Comparison of ENCODE assay signal across 17 cellular contexts in the genomic region with DNA sequence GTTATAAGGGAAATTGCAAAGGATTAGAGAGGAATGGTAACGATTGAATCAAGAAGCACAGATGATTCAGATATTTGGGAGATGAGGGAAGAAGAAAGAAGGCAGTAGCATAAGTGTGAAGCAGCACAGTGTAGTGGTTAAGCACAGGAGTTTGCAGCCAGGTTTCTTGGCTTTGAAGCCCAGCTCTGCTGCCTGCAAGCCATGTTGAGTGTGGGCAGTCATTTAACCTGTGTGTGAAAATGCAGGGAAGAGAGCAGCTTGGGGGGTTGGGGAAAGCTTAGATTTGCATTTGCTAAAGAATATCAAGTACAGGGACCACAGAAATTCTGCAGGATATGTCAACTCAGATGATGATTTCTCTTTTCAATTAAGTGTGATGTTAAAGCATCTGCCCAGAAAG. TPM values are rescaled to one million over a fixed set of nuclear protein-coding genes. Genes with fewer than 3 reads are reported as not detected.
DNase-seq lines count a peak whose midpoint lies in the region; ATAC-seq and TF ChIP-seq lines count a peak whose summit lies in the region.
"Had no signal": no experiment of that assay in that cellular context is flagged by ENCODE, and none has a peak within 500 bp of the region (broad histone marks: within the 10 kb centered on the region; RNA-seq: fewer than 3 reads in every experiment).

No MANE protein-coding gene starts in this region.

- no peak for DNase-seq in activated naive CD4-positive, alpha-beta T cell (lab: John Stamatoyannopoulos, UW)
- DNase-seq in IMR-90 (no peak), WTC11 (ENCODE audit: low spot score) (no peak), mesendoderm (peak; percentile 50), GM10248 (ENCODE audit: extremely low spot score) (no peak)
- DNase-seq: C1 segment of cervical spinal cord; Calu3; CD4-positive, alpha-beta T cell; DMS 273 treated with DMSO at 0.1 percent for 48 hours; HCEC 1CT; HFFc6 had no signal

- H3K56ac ChIP-seq in IMR-90 (ENCODE audit: extremely low read depth, insufficient read depth, low read length) (no peak overlapping the region), mesendoderm (ENCODE audit: low read length) (no peak overlapping the region)

- no peaks in the 10 kb centered on the region for H3K79me2 ChIP-seq in mesendoderm (ENCODE audit: control insufficient read depth, insufficient read depth, low read length)

- H3K9ac ChIP-seq in IMR-90 (ENCODE audit: low read depth, low read length), result no peak overlapping the region
- no peak overlapping the region for H3K9ac ChIP-seq in mesendoderm (ENCODE audit: low read length)

- H2BK20ac ChIP-seq in IMR-90 (ENCODE audit: low read depth, low read length), result no peak overlapping the region; the same call in 1 of the 2 replicates

- no peak for TF ChIP-seq POLR2A in IMR-90 (IDR thresholded peaks at IDR 0.05; ENCODE audit: low read depth, low read length)

- no peaks in the 10 kb centered on the region for H3K27me3 Mint-ChIP-seq in activated naive CD4-positive, alpha-beta T cell treated with anti-CD3 and anti-CD28 coated beads, Interleukin-2, amount 50 U/mL, for 24 hours
- H3K27me3 Mint-ChIP-seq in WTC11 (ENCODE audit: low read depth), result no peaks in the 10 kb centered on the region; the same call in 1 of the 2 replicates
- H3K27me3 Mint-ChIP-seq: CD4-positive, alpha-beta T cell had no signal

- H3K14ac ChIP-seq in IMR-90 (replicated peaks; ENCODE audit: low read depth, low read length), result no peak overlapping the region

- no peaks in the 10 kb centered on the region for H3K27me3 ChIP-seq in IMR-90 (ENCODE audit: control insufficient read depth, insufficient read depth, low read length)
- no peaks in the 10 kb centered on the region for H3K27me3 ChIP-seq in mesendoderm (ENCODE audit: insufficient read depth, low read length, poor library complexity)

- no peak overlapping the region for H4K91ac ChIP-seq in IMR-90 (ENCODE audit: insufficient read depth, low read depth, low read length)

- BruUV-seq in IMR-90 (replicated peaks; lab: Mats Ljungman, UMichigan), result no TSS peak

- peaks cover 4% of the 10 kb centered on the region for H3K9me3 Mint-ChIP-seq in activated naive CD4-positive, alpha-beta T cell treated with anti-CD3 and anti-CD28 coated beads, Interleukin-2, amount 50 U/mL, for 24 hours
- H3K9me3 Mint-ChIP-seq in WTC11, result no peaks in the 10 kb centered on the region
- H3K9me3 Mint-ChIP-seq: CD4-positive, alpha-beta T cell; HFFc6 had no signal

- ATAC-seq in IMR-90 (ENCODE audit: low read depth), result no peak
- peak; percentile 53; the same call in 1 of the 2 replicates for ATAC-seq in WTC11
- no peak for ATAC-seq in HG03457 (IDR thresholded peaks at IDR 0.05; ENCODE audit: unreplicated experiment)
- no peak for ATAC-seq in HG02852 (IDR thresholded peaks at IDR 0.05; ENCODE audit: unreplicated experiment)
- ATAC-seq: GM12878 had no signal

- H2AFZ ChIP-seq in IMR-90 (replicated peaks; ENCODE audit: low read length, poor library complexity), result no peak overlapping the region

- TF ChIP-seq RAD21 in IMR-90 (IDR thresholded peaks at IDR 0.05; ENCODE audit: low read length), result no peak

- WGBS in IMR-90 (ENCODE audit: extremely low coverage in 2 of 2, insufficient read length in 1 of 2), 2 experiments, result no CpG with 5 or more reads among the region's 1 CpG
- no CpG with 5 or more reads among the region's 1 CpG for WGBS in mesendoderm (ENCODE audit: extremely low coverage, insufficient coverage, low lambda C conversion rate)

- H3K4me1 ChIP-seq in IMR-90 (ENCODE audit: control insufficient read depth, insufficient read depth, low read length) (no peaks in the 10 kb centered on the region), mesendoderm (ENCODE audit: control insufficient read depth, low read depth, low read length) (peaks cover 4% of the 10 kb centered on the region)

- H2AK5ac ChIP-seq in IMR-90 (ENCODE audit: low read depth, low read length), result no peak overlapping the region
- no peak overlapping the region for H2AK5ac ChIP-seq in mesendoderm (ENCODE audit: low read length)

- peaks cover 44% of the 10 kb centered on the region for H3K4me1 Mint-ChIP-seq in activated naive CD4-positive, alpha-beta T cell treated with anti-CD3 and anti-CD28 coated beads, Interleukin-2, amount 50 U/mL, for 24 hours
- peaks cover 16% of the 10 kb centered on the region for H3K4me1 Mint-ChIP-seq in WTC11

- no peaks in the 10 kb centered on the region for H3K36me3 Mint-ChIP-seq in activated naive CD4-positive, alpha-beta T cell treated with anti-CD3 and anti-CD28 coated beads, Interleukin-2, amount 50 U/mL, for 24 hours
- no peaks in the 10 kb centered on the region for H3K36me3 Mint-ChIP-seq in WTC11

- no peaks in the 10 kb centered on the region for H3K9me3 ChIP-seq in IMR-90 (ENCODE audit: control insufficient read depth, insufficient read depth, low read length)

- H3K18ac ChIP-seq in IMR-90 (ENCODE audit: low read depth, low read length) (no peak overlapping the region), mesendoderm (ENCODE audit: low read length) (no peak overlapping the region)

- H3K9me1 ChIP-seq in IMR-90 (ENCODE audit: insufficient read depth, low read length), result no peaks in the 10 kb centered on the region; the same call in 1 of the 2 replicates

- H3K23ac ChIP-seq in IMR-90 (ENCODE audit: low read depth, low read length), result no peak overlapping the region
- no peak overlapping the region for H3K23ac ChIP-seq in mesendoderm (ENCODE audit: low read length)

- H2AK9ac ChIP-seq in IMR-90 (replicated peaks; ENCODE audit: low read depth, low read length, poor library complexity), result peak overlapping the region; percentile 34

- POLR2A ChIA-PET in IMR-90 (lab: Charles Lee; ENCODE audit: unreplicated experiment), result no interaction called here
- POLR2A ChIA-PET in WTC11 (lab: Charles Lee), result interaction anchor here (0.6 kb wide), 1 partner anchor 128 kb away, joined by 3 read pairs; no protein-coding TSS in a partner anchor
- POLR2A ChIA-PET in GM10248 (lab: Yijun Ruan, JAX), result no interaction called here

- intact Hi-C loops in IMR-90 (cut with micrococcal nuclease), result no loop called here

- H3K4me3 ChIP-seq in IMR-90 (ENCODE audit: insufficient read depth, low read depth, low read length), result no peak overlapping the region
- H3K4me3 ChIP-seq in mesendoderm (ENCODE audit: low read length), result no peak overlapping the region
- H3K4me3 ChIP-seq: GM12878 had no signal

- no peaks in the 10 kb centered on the region for H3K79me1 ChIP-seq in IMR-90 (ENCODE audit: low read depth in 1 of 2, low read length in 2 of 2)
- no peaks in the 10 kb centered on the region for H3K79me1 ChIP-seq in mesendoderm (ENCODE audit: low read length)

- no peaks in the 10 kb centered on the region for H4K20me1 ChIP-seq in IMR-90 (ENCODE audit: insufficient read depth, low read length)

- in situ Hi-C loops in IMR-90 (cut with MboI; ENCODE audit: low sequenced_read_pairs), result no loop called here

- no peak overlapping the region for H3K27ac Mint-ChIP-seq in activated naive CD4-positive, alpha-beta T cell treated with anti-CD3 and anti-CD28 coated beads, Interleukin-2, amount 50 U/mL, for 24 hours
- no peak overlapping the region for H3K27ac Mint-ChIP-seq in WTC11
- H3K27ac Mint-ChIP-seq: B cell; CD4-positive, alpha-beta T cell; HFFc6 had no signal

- TF ChIP-seq CTCF in IMR-90 (conservative IDR thresholded peaks at IDR 0.05; ENCODE audit: low read depth, low read length) (no peak), WTC11 (IDR thresholded peaks at IDR 0.05) (no peak), GM10248 (IDR thresholded peaks at IDR 0.05; ENCODE audit: control extremely low read depth, extremely low read depth, low read depth, missing control alignments) (no peak)

- H3K27ac ChIP-seq in IMR-90 (ENCODE audit: insufficient read depth, low read length) (no peak overlapping the region), mesendoderm (ENCODE audit: low read depth, low read length) (no peak overlapping the region)
- H3K27ac ChIP-seq: HL-60 had no signal

- H4K5ac ChIP-seq in IMR-90 (ENCODE audit: low read depth, low read length) (no peak overlapping the region), mesendoderm (ENCODE audit: low read length) (no peak overlapping the region)

- no peak overlapping the region for H3K4me2 ChIP-seq in IMR-90 (ENCODE audit: low read depth, low read length)
- no peak overlapping the region for H3K4me2 ChIP-seq in mesendoderm (ENCODE audit: low read length)

- CTCF ChIA-PET in IMR-90 (lab: Yijun Ruan, JAX), result no interaction called here
- CTCF ChIA-PET in WTC11 (lab: Charles Lee), result interaction anchor here (1.0 kb wide), 1 partner anchor 191 kb away, joined by 3 read pairs; no protein-coding TSS in a partner anchor
- CTCF ChIA-PET in GM10248 (lab: Yijun Ruan, JAX), result no interaction called here

- peak overlapping the region; percentile 11 for H3K4me3 Mint-ChIP-seq in activated naive CD4-positive, alpha-beta T cell treated with anti-CD3 and anti-CD28 coated beads, Interleukin-2, amount 50 U/mL, for 24 hours
- no peak overlapping the region for H3K4me3 Mint-ChIP-seq in WTC11
- H3K4me3 Mint-ChIP-seq: B cell; CD4-positive, alpha-beta T cell; HFFc6 had no signal

- H2BK15ac ChIP-seq in IMR-90 (ENCODE audit: low read depth, low read length) (no peak overlapping the region), mesendoderm (replicated peaks; ENCODE audit: low read depth) (no peak overlapping the region)

- H4K8ac ChIP-seq in IMR-90 (ENCODE audit: low read depth in 2 of 2, low read length in 2 of 2) (no peak overlapping the region), mesendoderm (ENCODE audit: low read depth, low read length) (no peak overlapping the region)

- dilution Hi-C loops in IMR-90 (cut with HindIII; ENCODE audit: low sequenced_read_pairs, unreplicated experiment), result no loop called here

- H2BK120ac ChIP-seq in IMR-90 (ENCODE audit: low read depth, low read length), result no peak overlapping the region
- no peak overlapping the region for H2BK120ac ChIP-seq in mesendoderm (ENCODE audit: low read depth, low read length)

- H3K36me3 ChIP-seq in IMR-90 (ENCODE audit: control insufficient read depth, insufficient read depth, low read length), result no peaks in the 10 kb centered on the region
- no peaks in the 10 kb centered on the region for H3K36me3 ChIP-seq in mesendoderm (ENCODE audit: control insufficient read depth, insufficient read depth, low read length)

- H2BK5ac ChIP-seq in IMR-90 (ENCODE audit: low read depth, low read length, poor library complexity, severe bottlenecking), result no peak overlapping the region
- H2BK5ac ChIP-seq in mesendoderm (ENCODE audit: low read length), result no peak overlapping the region

- no peak overlapping the region for H3K4ac ChIP-seq in IMR-90 (ENCODE audit: low read depth, low read length)
- H3K4ac ChIP-seq in mesendoderm (ENCODE audit: low read depth, low read length), result no peak overlapping the region

TF ChIP-seq in IMR-90, 13 proteins besides CTCF, POLR2A, EP300 and RAD21 (continues in another document):
- no peak for TF ChIP-seq FOS (IDR thresholded peaks at IDR 0.05; ENCODE audit: low read depth, low read length)

TF ChIP-seq in WTC11, 78 proteins besides CTCF, POLR2A, EP300 and RAD21 (continues in another document):
- TF ChIP-seq HMGA2 (CRISPR knock-in tag; IDR thresholded peaks at IDR 0.05), result no peak

RNA-seq across cellular contexts. Expression of a gene that starts 21.5 kb away (rescaled TPM):
- total RNA-seq in IMR-90 (2012; rRNA removed) (64.9 and 73.6 TPM in 2 replicates), WTC11 (2021) (53.1 to 56.3 TPM (median 54.3 TPM) in 3 replicates)
- 43.5 and 45.9 TPM in 2 replicates for polyA plus RNA-seq in IMR-90 (2012; rRNA removed)
- 12.0 and 17.3 TPM in 2 replicates for polyA plus RNA-seq in IMR-90 (2012; cell fraction: cytosol; rRNA removed)
- polyA plus RNA-seq in IMR-90 (2012; cell fraction: nucleus; rRNA removed; ENCODE audit: low replicate concordance), result 21.4 and 98.7 TPM in 2 replicates
- polyA plus RNA-seq in mesendoderm (2013, experiment 1 of 2), result 147 TPM
- 139 TPM for polyA plus RNA-seq in mesendoderm (2013, experiment 2 of 2)
